ENCODE assay signal across 12 cellular contexts in genomic region chr13:67119481-67119883, GRCh38.
DNase-seq lines count a peak whose midpoint lies in the region; ATAC-seq and TF ChIP-seq lines count a peak whose summit lies in the region.
"Had no signal": no experiment of that assay in that cellular context is flagged by ENCODE, and none has a peak within 500 bp of the region (broad histone marks: within the 10 kb centered on the region; RNA-seq: fewer than 3 reads in every experiment).

No MANE protein-coding gene starts in this region.

- TF ChIP-seq CTCF in fibroblast of villous mesenchyme (IDR thresholded peaks at IDR 0.05; ENCODE audit: insufficient read depth, low read depth, low read length), result no peak
- no peak for TF ChIP-seq CTCF in esophagus muscularis mucosa (IDR thresholded peaks at IDR 0.05)

- H3K4me3 ChIP-seq in right cardiac atrium (ENCODE audit: low read length) (no peak overlapping the region), fibroblast of villous mesenchyme (ENCODE audit: low read depth, low read length) (no peak overlapping the region), esophagus muscularis mucosa (no peak overlapping the region)
- H3K4me3 ChIP-seq: gastrocnemius medialis had no signal

- H3K27ac ChIP-seq in right cardiac atrium (ENCODE audit: low read length), result no peak overlapping the region
- peak overlapping the region in 1 of 4 donors; percentile 9 for H3K27ac ChIP-seq in esophagus muscularis mucosa (replicated peaks in 1 of 4)
- H3K27ac ChIP-seq: gastrocnemius medialis had no signal

- H3K9me3 ChIP-seq in right cardiac atrium (ENCODE audit: control insufficient read depth, low read length) (no peaks in the 10 kb centered on the region), esophagus muscularis mucosa (no peaks in the 10 kb centered on the region)
- H3K9me3 ChIP-seq: BE2C, gastrocnemius medialis had no signal

- 52% methylated on average over 1 of the region's 1 CpG for WGBS in right cardiac atrium
- 16% methylated on average over 1 of the region's 1 CpG for WGBS in esophagus muscularis mucosa

- ATAC-seq in Right ventricle myocardium superior (ENCODE audit: poor library complexity) (peak; percentile 12), right cardiac atrium (no peak), HG02571 (IDR thresholded peaks at IDR 0.05; ENCODE audit: unreplicated experiment) (no peak)
- ATAC-seq: stimulated activated naive CD8-positive, alpha-beta T cell treated with anti-CD3 and anti-CD28 coated beads, Interleukin-15, Interleukin-2, amounts not matched to agents 100 U/mL and 50 U/mL, for 24 hours had no signal

- H3K4me1 ChIP-seq in right cardiac atrium (ENCODE audit: control insufficient read depth, insufficient read depth, low read length) (no peaks in the 10 kb centered on the region), esophagus muscularis mucosa (peaks cover 0 to 49% (median 31%) of the 10 kb centered on the region in 4 donors)
- H3K4me1 ChIP-seq: BE2C, gastrocnemius medialis had no signal

- no peak for TF ChIP-seq EP300 in esophagus muscularis mucosa (IDR thresholded peaks at IDR 0.05)

- H3K27me3 ChIP-seq in right cardiac atrium (ENCODE audit: control insufficient read depth, insufficient read depth), result no peaks in the 10 kb centered on the region
- no peaks in the 10 kb centered on the region for H3K27me3 ChIP-seq in esophagus muscularis mucosa
- H3K27me3 ChIP-seq: BE2C, gastrocnemius medialis had no signal

- no peak for DNase-seq in Right ventricle myocardium superior
- no peak for DNase-seq in right cardiac atrium
- DNase-seq in SW480 (ENCODE audit: low spot score), result peak; percentile 46
- DNase-seq in fibroblast of villous mesenchyme (ENCODE audit: low read depth), result peak; percentile 64
- no peak for DNase-seq in esophagus muscularis mucosa (ENCODE audit: extremely low spot score)
- no peak for DNase-seq in middle frontal gyrus (ENCODE audit: extremely low spot score, low spot score)
- DNase-seq in anterior cingulate cortex (lab: John Stamatoyannopoulos, UW), result no peak
- DNase-seq: activated CD4-positive, alpha-beta T cell treated with anti-CD3 and anti-CD28 coated beads for 4 hours; BE2C; stimulated activated naive CD8-positive, alpha-beta T cell treated with anti-CD3 and anti-CD28 coated beads, Interleukin-15, Interleukin-2, amounts not matched to agents 100 U/mL and 50 U/mL, for 24 hours had no signal

- intact Hi-C loops in Right ventricle myocardium superior (cut with DNase I) (no loop called here), right cardiac atrium (cut with DNase I) (no loop called here), esophagus muscularis mucosa (cut with DNase I) (no loop called here)

- TF ChIP-seq POLR2A in esophagus muscularis mucosa (IDR thresholded peaks at IDR 0.05; ENCODE audit: low read depth), result no peak

- H3K36me3 ChIP-seq in esophagus muscularis mucosa, result no peaks in the 10 kb centered on the region
- H3K36me3 ChIP-seq: BE2C, gastrocnemius medialis had no signal

Comparison
In these comparisons a context has a peak if more than half of its experiments do, and no peak if none do; other contexts are left out.
1. DNase-seq: peak in SW480 (single experiment) and fibroblast of villous mesenchyme (single experiment); none in Right ventricle myocardium superior (single experiment), right cardiac atrium (0 of 3), esophagus muscularis mucosa (single experiment), middle frontal gyrus (single experiment) and anterior cingulate cortex (0 of 58).